Comparison of ENCODE assay signal across 7 cellular contexts in the genomic region with DNA sequence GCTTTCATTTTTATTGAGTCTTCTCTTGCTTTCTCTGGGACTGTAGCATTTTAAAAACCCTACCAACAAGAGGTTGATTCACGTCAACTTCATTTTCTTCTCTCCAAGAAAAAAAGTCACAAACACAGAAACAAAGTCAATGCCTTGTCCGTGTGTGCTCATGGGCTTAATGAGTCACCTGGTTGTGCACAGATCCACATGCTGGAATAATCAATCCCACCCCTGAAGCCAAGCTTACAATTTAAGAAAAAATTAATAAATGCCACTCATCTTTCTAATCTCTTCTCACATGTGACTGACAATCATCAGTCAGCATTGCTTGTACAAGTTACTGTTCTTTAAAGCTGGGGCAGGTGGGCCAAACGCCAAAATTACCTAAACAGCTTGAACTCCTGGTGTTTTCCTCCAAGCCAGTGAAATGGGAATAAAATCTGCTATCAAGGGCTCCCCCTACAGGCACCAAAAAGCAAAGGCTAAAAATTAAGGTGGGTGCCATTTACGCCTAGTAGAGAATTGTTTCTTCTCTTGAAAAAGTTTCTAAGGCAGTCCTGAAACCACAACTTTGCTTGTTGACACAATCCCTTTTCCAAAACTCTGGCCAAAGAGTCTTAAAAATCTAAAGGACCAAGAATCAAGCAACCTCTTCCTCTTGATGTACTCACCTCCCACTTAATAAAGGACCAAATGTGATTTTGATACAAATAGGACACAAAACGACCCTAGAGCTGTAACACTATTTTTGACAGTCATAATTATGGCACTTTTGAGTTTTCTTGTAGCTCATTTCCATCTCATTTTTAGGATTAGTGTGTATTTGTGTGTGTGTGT. TPM values are rescaled to one million over a fixed set of nuclear protein-coding genes. Genes with fewer than 3 reads are reported as not detected.
A peak's percentile ranks its signal among the peaks of the same experiment; 100 is the strongest.
DNase-seq lines count a peak whose midpoint lies in the region; ATAC-seq and TF ChIP-seq lines count a peak whose summit lies in the region.

No MANE protein-coding gene starts in this region.

- H3F3A ChIP-seq in OCI-LY1 (ENCODE audit: insufficient read depth, low read length), result no peaks in the 10 kb centered on the region

- POLR2A ChIA-PET in HCT116 (lab: Charles Lee), result no interaction called here

- H3K4me3 ChIP-seq in HCT116 (replicated peaks in 1 of 2; ENCODE audit: low read depth in 1 of 2, low read length in 2 of 2), result no peak overlapping the region
- no peak overlapping the region for H3K4me3 ChIP-seq in OCI-LY1 (ENCODE audit: low read depth, low read length, poor library complexity, severe bottlenecking)
- H3K4me3 ChIP-seq in dorsolateral prefrontal cortex, result no peak overlapping the region

- TF ChIP-seq POLR2A in HCT116 (IDR thresholded peaks at IDR 0.05; ENCODE audit: borderline replicate concordance, extremely low read depth, insufficient read depth, insufficient read length), result no peak

- intact Hi-C loops in HCT116 (cut with micrococcal nuclease) (loop anchor here (1.0 to 5.0 kb wide), 2 partner anchors 191 to 434 kb away; no protein-coding TSS in a partner anchor), dorsolateral prefrontal cortex (cut with DNase I) (loop anchor here (1.0 to 10.0 kb wide), 2 partner anchors 186 to 191 kb away; no protein-coding TSS in a partner anchor)

- H3K27ac ChIP-seq in HCT116 (ENCODE audit: low read depth, low read length) (no peak overlapping the region), OCI-LY1 (ENCODE audit: low read depth, low read length, poor library complexity, severe bottlenecking) (no peak overlapping the region), dorsolateral prefrontal cortex (no peak overlapping the region)

- peak; percentile 77 for TF ChIP-seq RAD21 in HCT116 (IDR thresholded peaks at IDR 0.05; ENCODE audit: low read depth)

- H3K9me2 ChIP-seq in HCT116 (ENCODE audit: insufficient read depth) (no peaks in the 10 kb centered on the region), OCI-LY1 (ENCODE audit: low read depth, low read length) (no peaks in the 10 kb centered on the region)

- CTCF ChIA-PET in HCT116 (lab: Charles Lee), result interaction anchor here (0.6 to 3.5 kb wide), 8 partner anchors 11 to 432 kb away, joined by 3 to 30 read pairs (median 4); partner anchors contain the start of gene XPA

- TF ChIP-seq CTCF in HCT116 (IDR thresholded peaks at IDR 0.05 in 2 of 3, conservative IDR thresholded peaks at IDR 0.05 in 1 of 3; ENCODE audit: borderline replicate concordance in 1 of 3, insufficient read depth in 1 of 3, low read depth in 2 of 3, low read length in 2 of 3) (peak; percentile 56 to 87 (median 78); a peak in 5 of 6 replicates), OCI-LY1 (IDR thresholded peaks at IDR 0.05; ENCODE audit: low read length) (peak; percentile 90), dorsolateral prefrontal cortex (IDR thresholded peaks at IDR 0.05 in 54 of 56, conservative IDR thresholded peaks at IDR 0.05 in 2 of 56; ENCODE audit: low read depth in 1 of 56, partially characterized antibody in 56 of 56) (peak; percentile 35 to 81 (median 70))

- H3K4me2 ChIP-seq in HCT116 (ENCODE audit: low read length) (no peak overlapping the region), OCI-LY1 (ENCODE audit: low read length) (no peak overlapping the region)

- no peak overlapping the region for H2AFZ ChIP-seq in HCT116 (ENCODE audit: low read depth, low read length, poor library complexity, severe bottlenecking)
- H2AFZ ChIP-seq in OCI-LY1 (ENCODE audit: low read length), result no peak overlapping the region

- H3K9me3 ChIP-seq in HCT116 (ENCODE audit: control insufficient read depth in 1 of 2, insufficient read depth in 1 of 2, low read depth in 1 of 2, low read length in 2 of 2) (no peaks in the 10 kb centered on the region), OCI-LY1 (ENCODE audit: low read length) (no peaks in the 10 kb centered on the region)

- H4K20me1 ChIP-seq in HCT116 (ENCODE audit: insufficient read depth) (no peaks in the 10 kb centered on the region), OCI-LY1 (ENCODE audit: insufficient read depth, low read length) (no peaks in the 10 kb centered on the region)

- H3K79me2 ChIP-seq in HCT116 (ENCODE audit: insufficient read depth, low read length) (no peaks in the 10 kb centered on the region), OCI-LY1 (ENCODE audit: insufficient read depth, low read length) (no peaks in the 10 kb centered on the region)

- RAD21 ChIA-PET in HCT116 (lab: Charles Lee; ENCODE audit: low non-redundant PET in 1 of 2, low total read pairs in 2 of 2, uncharacterized antibody in 2 of 2, unreplicated experiment in 2 of 2), result no interaction called here

- no peaks in the 10 kb centered on the region for H3K27me3 ChIP-seq in HCT116 (ENCODE audit: insufficient read depth, low read length)
- H3K27me3 ChIP-seq in OCI-LY1 (ENCODE audit: insufficient read depth, low read length), result no peaks in the 10 kb centered on the region
- no peaks in the 10 kb centered on the region for H3K27me3 ChIP-seq in dorsolateral prefrontal cortex

- BruUV-seq in HCT116 (replicated peaks; lab: Mats Ljungman, UMichigan), result no TSS peak

- DNase-seq in DMS 273 treated with DMSO at 0.1 percent for 48 hours (lab: John Stamatoyannopoulos, UW), result peak; percentile 2
- DNase-seq in HCT116 (ENCODE audit: low read depth, low spot score), result peak; percentile 27
- peak in 2 of 10 donors; percentile 20 to 59 for DNase-seq in dorsolateral prefrontal cortex
- peak; percentile 57 for DNase-seq in myocyte (ENCODE audit: low read depth)
- no peak for DNase-seq in activated effector memory CD4-positive, alpha-beta T cell treated with anti-CD3 and anti-CD28 coated beads, Interleukin-2, amount 50 U/mL, for 16 hours

- ATAC-seq in HCT116 (peak; percentile 80), HG02885 (IDR thresholded peaks at IDR 0.05; ENCODE audit: poor library complexity, unreplicated experiment) (no peak)

- H3K4me1 ChIP-seq in HCT116 (ENCODE audit: control insufficient read depth in 1 of 2, insufficient read depth in 2 of 2, low read length in 2 of 2), result no peaks in the 10 kb centered on the region
- no peaks in the 10 kb centered on the region for H3K4me1 ChIP-seq in OCI-LY1 (ENCODE audit: insufficient read depth, low read length, severe bottlenecking)

- no peak overlapping the region for H3K9ac ChIP-seq in HCT116 (ENCODE audit: low read length)
- H3K9ac ChIP-seq in OCI-LY1 (ENCODE audit: low read length), result no peak overlapping the region

- H3K36me3 ChIP-seq in HCT116 (ENCODE audit: control insufficient read depth in 1 of 2, insufficient read depth in 2 of 2, low read length in 2 of 2) (no peaks in the 10 kb centered on the region; a peak in 1 of 4 replicates), OCI-LY1 (ENCODE audit: insufficient read depth, low read length) (peaks cover 10% of the 10 kb centered on the region; the same call in 1 of the 2 replicates)

TF ChIP-seq in HCT116, 20 proteins besides CTCF, POLR2A, EP300 and RAD21:
- TF ChIP-seq EGR1 (IDR thresholded peaks at IDR 0.05; ENCODE audit: low read depth) (no peak), JUND (IDR thresholded peaks at IDR 0.05) (no peak), EZH2 (IDR thresholded peaks at IDR 0.05) (no peak), SP1 (IDR thresholded peaks at IDR 0.05; ENCODE audit: low read depth) (no peak), ZNF274 (IDR thresholded peaks at IDR 0.05; ENCODE audit: low read depth, low read length) (no peak), SIN3A (IDR thresholded peaks at IDR 0.05; ENCODE audit: low read depth) (no peak), TCF7L2 (IDR thresholded peaks at IDR 0.05; ENCODE audit: borderline replicate concordance, extremely low read depth, insufficient read depth, insufficient read length) (no peak), ELF1 (IDR thresholded peaks at IDR 0.05; ENCODE audit: borderline replicate concordance, low read depth) (no peak)

RNA-seq across cellular contexts. Expression of gene TRMO, which starts 21.3 kb away (rescaled TPM):
- total RNA-seq in HCT116 (2021; ENCODE audit: unreplicated experiment), result 10.2 TPM
- 6.0 and 8.1 TPM in 2 replicates for polyA plus RNA-seq in HCT116 (2012)
- 10 to 100 TPM in 118 of 120 experiments, 1 to 10 TPM in 2; 8.6 to 30.0 (median 17.0) TPM for total RNA-seq in dorsolateral prefrontal cortex
- total RNA-seq in myocyte, result 12.4 and 18.6 TPM in 2 replicates
- polyA plus RNA-seq in myocyte (2012), result 10.7 TPM

RNA-seq across cellular contexts. Expression of gene HEMGN, which starts 37.0 kb away (rescaled TPM):
- not detected for total RNA-seq in HCT116 (2021; ENCODE audit: unreplicated experiment)
- not detected in 2 replicates for polyA plus RNA-seq in HCT116 (2012)
- 1 to 10 TPM in 1 of 120 experiments, under 1 TPM in 48, not detected in 71; 0.16 to 1.3 (median 0.32) TPM for total RNA-seq in dorsolateral prefrontal cortex
- 0.08 and 0.10 TPM in 2 replicates for total RNA-seq in myocyte
- polyA plus RNA-seq in myocyte (2012), result not detected

RNA-seq across cellular contexts. Expression of gene FOXE1, which starts 47.9 kb away (rescaled TPM):
- not detected for total RNA-seq in HCT116 (2021; ENCODE audit: unreplicated experiment)
- polyA plus RNA-seq in HCT116 (2012), result not detected in 2 replicates
- not detected for total RNA-seq in dorsolateral prefrontal cortex
- not detected in 2 replicates for total RNA-seq in myocyte
- not detected for polyA plus RNA-seq in myocyte (2012)
